Comparison of ENCODE assay signal across 1 cellular context in the genomic region with DNA sequence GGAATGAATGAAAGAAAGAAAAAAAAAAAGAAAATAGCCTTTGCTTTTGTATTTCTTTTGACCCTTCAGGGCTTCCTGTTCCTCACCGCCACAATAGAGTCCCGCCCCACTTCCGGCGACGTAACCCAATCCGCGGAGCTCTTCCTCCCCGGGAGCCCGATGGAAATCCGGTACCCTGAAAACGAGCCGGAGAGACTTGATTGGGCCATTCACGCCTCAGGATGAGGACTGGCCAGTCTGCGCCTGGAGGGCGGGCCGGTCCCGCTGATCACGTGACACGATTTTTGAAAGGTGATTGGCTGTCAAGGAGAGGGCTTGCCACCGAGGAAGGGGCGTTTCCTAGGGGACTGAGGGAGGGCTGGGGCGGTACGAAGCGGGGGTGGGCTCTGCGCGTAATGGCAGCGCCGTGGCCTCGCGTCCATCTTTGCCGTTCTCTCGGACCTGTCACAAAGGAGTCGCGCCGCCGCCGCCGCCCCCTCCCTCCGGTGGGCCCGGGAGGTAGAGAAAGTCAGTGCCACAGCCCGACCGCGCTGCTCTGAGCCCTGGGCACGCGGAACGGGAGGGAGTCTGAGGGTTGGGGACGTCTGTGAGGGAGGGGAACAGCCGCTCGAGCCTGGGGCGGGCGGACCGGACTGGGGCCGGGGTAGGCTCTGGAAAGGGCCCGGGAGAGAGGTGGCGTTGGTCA.
TF ChIP-seq lines count a peak whose summit lies in the region.

A gene with protein sequence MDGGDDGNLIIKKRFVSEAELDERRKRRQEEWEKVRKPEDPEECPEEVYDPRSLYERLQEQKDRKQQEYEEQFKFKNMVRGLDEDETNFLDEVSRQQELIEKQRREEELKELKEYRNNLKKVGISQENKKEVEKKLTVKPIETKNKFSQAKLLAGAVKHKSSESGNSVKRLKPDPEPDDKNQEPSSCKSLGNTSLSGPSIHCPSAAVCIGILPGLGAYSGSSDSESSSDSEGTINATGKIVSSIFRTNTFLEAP (minus strand): TSS at position 95 of the 685 bp plus-strand sequence. CDS start 12,185 bp downstream, outside the sequence.
TSS of gene RSPRY1 (plus strand) at position 385 of the 685 bp plus-strand sequence. CDS start 18,330 bp downstream, outside the sequence.

TF ChIP-seq in HepG2, 621 proteins besides CTCF, POLR2A, EP300 and RAD21 (continued from another document and continues in another):
- TF ChIP-seq, protein P1, sequence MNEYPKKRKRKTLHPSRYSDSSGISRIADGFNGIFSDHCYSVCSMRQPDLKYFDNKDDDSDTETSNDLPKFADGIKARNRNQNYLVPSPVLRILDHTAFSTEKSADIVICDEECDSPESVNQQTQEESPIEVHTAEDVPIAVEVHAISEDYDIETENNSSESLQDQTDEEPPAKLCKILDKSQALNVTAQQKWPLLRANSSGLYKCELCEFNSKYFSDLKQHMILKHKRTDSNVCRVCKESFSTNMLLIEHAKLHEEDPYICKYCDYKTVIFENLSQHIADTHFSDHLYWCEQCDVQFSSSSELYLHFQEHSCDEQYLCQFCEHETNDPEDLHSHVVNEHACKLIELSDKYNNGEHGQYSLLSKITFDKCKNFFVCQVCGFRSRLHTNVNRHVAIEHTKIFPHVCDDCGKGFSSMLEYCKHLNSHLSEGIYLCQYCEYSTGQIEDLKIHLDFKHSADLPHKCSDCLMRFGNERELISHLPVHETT (CRISPR knock-in tag; conservative IDR thresholded peaks at IDR 0.05): peak; percentile 68; the same call in 1 of the 2 replicates
- TF ChIP-seq, protein P2, sequence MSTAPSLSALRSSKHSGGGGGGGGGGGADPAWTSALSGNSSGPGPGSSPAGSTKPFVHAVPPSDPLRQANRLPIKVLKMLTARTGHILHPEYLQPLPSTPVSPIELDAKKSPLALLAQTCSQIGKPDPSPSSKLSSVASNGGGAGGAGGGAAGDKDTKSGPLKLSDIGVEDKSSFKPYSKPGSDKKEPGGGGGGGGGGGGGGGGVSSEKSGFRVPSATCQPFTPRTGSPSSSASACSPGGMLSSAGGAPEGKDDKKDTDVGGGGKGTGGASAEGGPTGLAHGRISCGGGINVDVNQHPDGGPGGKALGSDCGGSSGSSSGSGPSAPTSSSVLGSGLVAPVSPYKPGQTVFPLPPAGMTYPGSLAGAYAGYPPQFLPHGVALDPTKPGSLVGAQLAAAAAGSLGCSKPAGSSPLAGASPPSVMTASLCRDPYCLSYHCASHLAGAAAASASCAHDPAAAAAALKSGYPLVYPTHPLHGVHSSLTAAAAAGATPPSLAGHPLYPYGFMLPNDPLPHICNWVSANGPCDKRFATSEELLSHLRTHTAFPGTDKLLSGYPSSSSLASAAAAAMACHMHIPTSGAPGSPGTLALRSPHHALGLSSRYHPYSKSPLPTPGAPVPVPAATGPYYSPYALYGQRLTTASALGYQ (CRISPR knock-in tag; IDR thresholded peaks at IDR 0.05): peak; percentile 17
- TF ChIP-seq NFIB (CRISPR knock-in tag; IDR thresholded peaks at IDR 0.05; ENCODE audit: borderline replicate concordance) (no peak), ZNF160 (CRISPR knock-in tag; IDR thresholded peaks at IDR 0.05) (no peak; the same call in 1 of the 2 replicates), MLX (CRISPR knock-in tag; IDR thresholded peaks at IDR 0.05) (peak; percentile 81), MAX (IDR thresholded peaks at IDR 0.05) (no peak; the same call in none of the 2 replicates), ZBTB8A (CRISPR knock-in tag; IDR thresholded peaks at IDR 0.05; ENCODE audit: borderline replicate concordance, low read depth) (no peak), ZNF615 (CRISPR knock-in tag; IDR thresholded peaks at IDR 0.05; ENCODE audit: borderline replicate concordance) (no peak), SMAD9 (CRISPR knock-in tag; IDR thresholded peaks at IDR 0.05) (no peak), MYNN (CRISPR knock-in tag; IDR thresholded peaks at IDR 0.05; ENCODE audit: low read depth) (no peak; the same call in 1 of the 2 replicates), ZNF317 (CRISPR knock-in tag; IDR thresholded peaks at IDR 0.05) (no peak), ZNF562 (CRISPR knock-in tag; IDR thresholded peaks at IDR 0.05; ENCODE audit: borderline replicate concordance) (no peak), ZNF138 (CRISPR knock-in tag; IDR thresholded peaks at IDR 0.05; ENCODE audit: low read depth) (no peak), ZNF121 (CRISPR knock-in tag; IDR thresholded peaks at IDR 0.05) (no peak), ZFP36 (IDR thresholded peaks at IDR 0.05; ENCODE audit: borderline replicate concordance, low read depth, low read length, partially characterized antibody) (no peak), PAXIP1 (CRISPR knock-in tag; conservative IDR thresholded peaks at IDR 0.05) (no peak), MAFK (conservative IDR thresholded peaks at IDR 0.05 in 1 of 2, IDR thresholded peaks at IDR 0.05 in 1 of 2; ENCODE audit: low read length in 2 of 2) (no peak), CCAR2 (optimal IDR thresholded peaks at IDR 0.05; ENCODE audit: low read depth, low read length) (no peak), ATF7-NPFF (CRISPR knock-in tag; IDR thresholded peaks at IDR 0.05; ENCODE audit: low read depth) (0 out of 2 replicates have a peak, but pooled peaks have one; percentile 52), NRL (CRISPR knock-in tag; IDR thresholded peaks at IDR 0.05; ENCODE audit: borderline replicate concordance) (peak; percentile 75), TRIM24 (CRISPR knock-in tag; IDR thresholded peaks at IDR 0.05) (no peak), ZNF652 (CRISPR knock-in tag; IDR thresholded peaks at IDR 0.05; ENCODE audit: borderline replicate concordance, low read depth) (no peak), KLF11 (CRISPR knock-in tag; IDR thresholded peaks at IDR 0.05) (peak; percentile 61; the same call in 1 of the 2 replicates), DNMT3B (CRISPR knock-in tag; conservative IDR thresholded peaks at IDR 0.05) (no peak), MEF2D (CRISPR knock-in tag; IDR thresholded peaks at IDR 0.05) (peak; percentile 34), HNRNPLL (IDR thresholded peaks at IDR 0.05; ENCODE audit: low read depth, low read length, poor library complexity, severe bottlenecking) (peak; percentile 68), ATF6 (CRISPR knock-in tag; conservative IDR thresholded peaks at IDR 0.05) (no peak; the same call in 1 of the 2 replicates)
- TF ChIP-seq, protein P3, sequence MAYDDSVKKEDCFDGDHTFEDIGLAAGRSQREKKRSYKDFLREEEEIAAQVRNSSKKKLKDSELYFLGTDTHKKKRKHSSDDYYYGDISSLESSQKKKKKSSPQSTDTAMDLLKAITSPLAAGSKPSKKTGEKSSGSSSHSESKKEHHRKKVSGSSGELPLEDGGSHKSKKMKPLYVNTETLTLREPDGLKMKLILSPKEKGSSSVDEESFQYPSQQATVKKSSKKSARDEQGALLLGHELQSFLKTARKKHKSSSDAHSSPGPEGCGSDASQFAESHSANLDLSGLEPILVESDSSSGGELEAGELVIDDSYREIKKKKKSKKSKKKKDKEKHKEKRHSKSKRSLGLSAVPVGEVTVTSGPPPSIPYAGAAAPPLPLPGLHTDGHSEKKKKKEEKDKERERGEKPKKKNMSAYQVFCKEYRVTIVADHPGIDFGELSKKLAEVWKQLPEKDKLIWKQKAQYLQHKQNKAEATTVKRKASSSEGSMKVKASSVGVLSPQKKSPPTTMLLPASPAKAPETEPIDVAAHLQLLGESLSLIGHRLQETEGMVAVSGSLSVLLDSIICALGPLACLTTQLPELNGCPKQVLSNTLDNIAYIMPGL (CRISPR knock-in tag; IDR thresholded peaks at IDR 0.05; ENCODE audit: borderline replicate concordance in 1 of 2, low read depth in 1 of 2): peak; percentile 77 to 81
- TF ChIP-seq, protein P4, sequence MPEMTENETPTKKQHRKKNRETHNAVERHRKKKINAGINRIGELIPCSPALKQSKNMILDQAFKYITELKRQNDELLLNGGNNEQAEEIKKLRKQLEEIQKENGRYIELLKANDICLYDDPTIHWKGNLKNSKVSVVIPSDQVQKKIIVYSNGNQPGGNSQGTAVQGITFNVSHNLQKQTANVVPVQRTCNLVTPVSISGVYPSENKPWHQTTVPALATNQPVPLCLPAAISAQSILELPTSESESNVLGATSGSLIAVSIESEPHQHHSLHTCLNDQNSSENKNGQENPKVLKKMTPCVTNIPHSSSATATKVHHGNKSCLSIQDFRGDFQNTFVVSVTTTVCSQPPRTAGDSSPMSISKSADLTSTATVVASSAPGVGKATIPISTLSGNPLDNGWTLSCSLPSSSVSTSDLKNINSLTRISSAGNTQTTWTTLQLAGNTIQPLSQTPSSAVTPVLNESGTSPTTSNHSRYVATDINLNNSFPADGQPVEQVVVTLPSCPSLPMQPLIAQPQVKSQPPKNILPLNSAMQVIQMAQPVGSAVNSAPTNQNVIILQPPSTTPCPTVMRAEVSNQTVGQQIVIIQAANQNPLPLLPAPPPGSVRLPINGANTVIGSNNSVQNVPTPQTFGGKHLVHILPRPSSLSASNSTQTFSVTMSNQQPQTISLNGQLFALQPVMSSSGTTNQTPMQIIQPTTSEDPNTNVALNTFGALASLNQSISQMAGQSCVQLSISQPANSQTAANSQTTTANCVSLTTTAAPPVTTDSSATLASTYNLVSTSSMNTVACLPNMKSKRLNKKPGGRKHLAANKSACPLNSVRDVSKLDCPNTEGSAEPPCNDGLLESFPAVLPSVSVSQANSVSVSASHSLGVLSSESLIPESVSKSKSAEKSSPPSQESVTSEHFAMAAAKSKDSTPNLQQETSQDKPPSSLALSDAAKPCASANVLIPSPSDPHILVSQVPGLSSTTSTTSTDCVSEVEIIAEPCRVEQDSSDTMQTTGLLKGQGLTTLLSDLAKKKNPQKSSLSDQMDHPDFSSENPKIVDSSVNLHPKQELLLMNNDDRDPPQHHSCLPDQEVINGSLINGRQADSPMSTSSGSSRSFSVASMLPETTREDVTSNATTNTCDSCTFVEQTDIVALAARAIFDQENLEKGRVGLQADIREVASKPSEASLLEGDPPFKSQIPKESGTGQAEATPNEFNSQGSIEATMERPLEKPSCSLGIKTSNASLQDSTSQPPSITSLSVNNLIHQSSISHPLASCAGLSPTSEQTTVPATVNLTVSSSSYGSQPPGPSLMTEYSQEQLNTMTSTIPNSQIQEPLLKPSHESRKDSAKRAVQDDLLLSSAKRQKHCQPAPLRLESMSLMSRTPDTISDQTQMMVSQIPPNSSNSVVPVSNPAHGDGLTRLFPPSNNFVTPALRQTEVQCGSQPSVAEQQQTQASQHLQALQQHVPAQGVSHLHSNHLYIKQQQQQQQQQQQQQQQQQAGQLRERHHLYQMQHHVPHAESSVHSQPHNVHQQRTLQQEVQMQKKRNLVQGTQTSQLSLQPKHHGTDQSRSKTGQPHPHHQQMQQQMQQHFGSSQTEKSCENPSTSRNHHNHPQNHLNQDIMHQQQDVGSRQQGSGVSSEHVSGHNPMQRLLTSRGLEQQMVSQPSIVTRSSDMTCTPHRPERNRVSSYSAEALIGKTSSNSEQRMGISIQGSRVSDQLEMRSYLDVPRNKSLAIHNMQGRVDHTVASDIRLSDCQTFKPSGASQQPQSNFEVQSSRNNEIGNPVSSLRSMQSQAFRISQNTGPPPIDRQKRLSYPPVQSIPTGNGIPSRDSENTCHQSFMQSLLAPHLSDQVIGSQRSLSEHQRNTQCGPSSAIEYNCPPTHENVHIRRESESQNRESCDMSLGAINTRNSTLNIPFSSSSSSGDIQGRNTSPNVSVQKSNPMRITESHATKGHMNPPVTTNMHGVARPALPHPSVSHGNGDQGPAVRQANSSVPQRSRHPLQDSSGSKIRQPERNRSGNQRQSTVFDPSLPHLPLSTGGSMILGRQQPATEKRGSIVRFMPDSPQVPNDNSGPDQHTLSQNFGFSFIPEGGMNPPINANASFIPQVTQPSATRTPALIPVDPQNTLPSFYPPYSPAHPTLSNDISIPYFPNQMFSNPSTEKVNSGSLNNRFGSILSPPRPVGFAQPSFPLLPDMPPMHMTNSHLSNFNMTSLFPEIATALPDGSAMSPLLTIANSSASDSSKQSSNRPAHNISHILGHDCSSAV (CRISPR knock-in tag; IDR thresholded peaks at IDR 0.05; ENCODE audit: borderline replicate concordance): no peak
